Comparison of ENCODE assay signal across 13 cellular contexts in the genomic region with DNA sequence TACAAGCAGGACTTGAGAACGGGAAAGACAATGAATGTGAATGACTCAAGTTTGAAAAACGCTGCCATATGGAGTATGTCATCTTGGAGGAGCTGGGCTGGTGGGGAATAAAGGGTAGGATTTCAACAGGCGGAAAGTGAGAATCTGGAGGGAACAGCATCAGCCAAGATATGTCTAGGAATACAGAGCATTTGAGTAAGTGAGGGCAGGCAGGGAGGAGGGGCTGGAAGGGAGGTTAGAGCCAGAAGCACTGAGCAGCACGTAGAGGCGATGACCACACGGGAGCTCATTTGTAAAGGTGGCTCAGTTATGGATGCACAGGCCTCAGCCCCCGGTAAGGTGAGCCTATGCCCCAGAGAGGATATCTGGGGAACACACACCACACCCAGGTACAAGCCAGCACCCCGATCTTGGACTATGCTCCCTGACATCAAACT.
DNase-seq lines count a peak whose midpoint lies in the region; ATAC-seq, FAIRE-seq and TF ChIP-seq lines count a peak whose summit lies in the region.
"Had no signal": no experiment of that assay in that cellular context is flagged by ENCODE, and none has a peak within 500 bp of the region (broad histone marks: within the 10 kb centered on the region; RNA-seq: fewer than 3 reads in every experiment).

No MANE protein-coding gene starts in this region.

- no peaks in the 10 kb centered on the region for H3K27me3 ChIP-seq in RWPE2 (ENCODE audit: insufficient read depth, poor library complexity, severe bottlenecking)
- H3K27me3 ChIP-seq: testis had no signal

- FAIRE-seq in kidney (lab: Jason Lieb, UNC), result no peak
- FAIRE-seq: bronchial epithelial cell had no signal

- peak; percentile 37; the same call in 1 of the 3 replicates for ATAC-seq in RWPE2 (ENCODE audit: low read depth)
- ATAC-seq in sciatic nerve, result peak; percentile 27
- no peak for ATAC-seq in GM19467 (IDR thresholded peaks at IDR 0.05; ENCODE audit: unreplicated experiment)

- H3K9me3 ChIP-seq in RWPE2 (ENCODE audit: severe bottlenecking) (no peaks in the 10 kb centered on the region), kidney (ENCODE audit: control insufficient read depth in 1 of 2, low read length in 2 of 2) (no peaks in the 10 kb centered on the region)
- H3K9me3 ChIP-seq: testis had no signal

- H3K9ac ChIP-seq in kidney (ENCODE audit: low read length in 2 of 2), result no peak overlapping the region

- TF ChIP-seq CTCF in RWPE2 (IDR thresholded peaks at IDR 0.05; ENCODE audit: poor library complexity, severe bottlenecking), result no peak
- no peak for TF ChIP-seq CTCF in fibroblast of the aortic adventitia (IDR thresholded peaks at IDR 0.05; ENCODE audit: insufficient read depth, low read length)
- no peak for TF ChIP-seq CTCF in kidney (IDR thresholded peaks at IDR 0.05; ENCODE audit: borderline replicate concordance, extremely low read depth, insufficient read depth)

- intact Hi-C loops in sciatic nerve (cut with DNase I) (no loop called here), kidney (cut with DNase I) (no loop called here)

- no peaks in the 10 kb centered on the region for H3K4me1 ChIP-seq in RWPE2 (ENCODE audit: insufficient read depth, poor library complexity, severe bottlenecking)
- no peaks in the 10 kb centered on the region for H3K4me1 ChIP-seq in kidney (ENCODE audit: control insufficient read depth in 1 of 2, insufficient read depth in 1 of 2, low read depth in 1 of 2, low read length in 2 of 2)

- no peak overlapping the region for H3K27ac ChIP-seq in RWPE2 (ENCODE audit: poor library complexity, severe bottlenecking)
- no peak overlapping the region for H3K27ac ChIP-seq in kidney (ENCODE audit: low read depth in 2 of 2, low read length in 2 of 2)
- H3K27ac ChIP-seq: testis had no signal

- H3K36me3 ChIP-seq in RWPE2 (ENCODE audit: low read depth) (peaks cover 91% of the 10 kb centered on the region), kidney (ENCODE audit: control insufficient read depth in 1 of 2, insufficient read depth in 2 of 2, low read length in 2 of 2) (peaks cover 13 to 16% of the 10 kb centered on the region in 2 donors)

- DNase-seq in ELR (ENCODE audit: low read depth) (peak; percentile 14), RWPE2 (ENCODE audit: low spot score) (no peak), fibroblast of the aortic adventitia (ENCODE audit: low read depth) (peak; percentile 99), sciatic nerve (ENCODE audit: low spot score) (no peak), NCI-H1105 treated with DMSO at 0.1 percent for 48 hours (lab: John Stamatoyannopoulos, UW) (no peak), mesenteric fat pad (ENCODE audit: low spot score) (no peak), kidney (no peak)
- DNase-seq: Calu3, left colon, NCI-H187, testis had no signal

- H3K4me3 ChIP-seq in RWPE2 (ENCODE audit: severe bottlenecking), result no peak overlapping the region
- no peak overlapping the region for H3K4me3 ChIP-seq in fibroblast of the aortic adventitia (ENCODE audit: low read depth, low read length)
- H3K4me3 ChIP-seq in kidney (ENCODE audit: low read length in 2 of 2), result no peak overlapping the region
- H3K4me3 ChIP-seq: testis had no signal

Comparison
In these comparisons a context has a peak if more than half of its experiments do, and no peak if none do; other contexts are left out.
1. DNase-seq: peak in ELR (single experiment) and fibroblast of the aortic adventitia (single experiment); none in RWPE2 (single experiment), sciatic nerve (single experiment), NCI-H1105 treated with DMSO at 0.1 percent for 48 hours (single experiment), mesenteric fat pad (single experiment) and kidney (single experiment).